In genomic region chr15:96243701-96244100, GRCh38 we compare ENCODE assay signal across 22 cellular contexts.
DNase-seq lines count a peak whose midpoint lies in the region; ATAC-seq and TF ChIP-seq lines count a peak whose summit lies in the region.
"Had no signal": no experiment of that assay in that cellular context is flagged by ENCODE, and none has a peak within 500 bp of the region (broad histone marks: within the 10 kb centered on the region; RNA-seq: fewer than 3 reads in every experiment).

No MANE protein-coding gene starts in this region.

- peak overlapping the region; percentile 53 for H3K27ac Mint-ChIP-seq in Calu3 (ENCODE audit: unreplicated experiment)
- H3K27ac Mint-ChIP-seq in type B pancreatic cell: no peak overlapping the region
- H3K27ac Mint-ChIP-seq: CD4-positive, CD25-positive, alpha-beta regulatory T cell had no signal

- H3K9ac ChIP-seq in trophoblast cell (ENCODE audit: low read length): no peak overlapping the region

- no peaks in the 10 kb centered on the region for H3K27me3 ChIP-seq in trophoblast cell (ENCODE audit: insufficient read depth, low read length)

- no peak overlapping the region for H4K91ac ChIP-seq in trophoblast cell (ENCODE audit: low read depth, low read length)

- no peak overlapping the region for H3K23ac ChIP-seq in trophoblast cell (ENCODE audit: low read length)

- no peak overlapping the region for H3K4ac ChIP-seq in trophoblast cell (ENCODE audit: low read depth, low read length)

- 100% methylated on average over 2 of the region's 4 CpGs for WGBS in trophoblast cell (ENCODE audit: extremely low coverage, insufficient coverage, insufficient read length)

- no peak overlapping the region for H4K12ac ChIP-seq in trophoblast cell (ENCODE audit: low read depth, low read length)

- no peaks in the 10 kb centered on the region for H3K79me1 ChIP-seq in trophoblast cell (ENCODE audit: low read length)

- peak overlapping the region; percentile 50 for H2BK12ac ChIP-seq in trophoblast cell (ENCODE audit: low read length)

- peaks cover 0 to 2% of the 10 kb centered on the region in 2 experiments for H3K4me1 ChIP-seq in trophoblast cell (ENCODE audit: control insufficient read depth in 1 of 2, insufficient read depth in 2 of 2, low read length in 2 of 2)
- H3K4me1 ChIP-seq: BE2C had no signal

- TF ChIP-seq CTCF in Calu3 (IDR thresholded peaks at IDR 0.05; ENCODE audit: unreplicated experiment): no peak
- TF ChIP-seq CTCF in type B pancreatic cell (conservative IDR thresholded peaks at IDR 0.05): no peak

- H3K4me1 Mint-ChIP-seq in Calu3 (ENCODE audit: low read depth, unreplicated experiment) (peaks cover 37% of the 10 kb centered on the region), type B pancreatic cell (ENCODE audit: unreplicated experiment) (no peaks in the 10 kb centered on the region)
- H3K4me1 Mint-ChIP-seq: CD4-positive, CD25-positive, alpha-beta regulatory T cell had no signal

- DNase-seq in Calu3 (no peak), LHCN-M2 (ENCODE audit: low read depth) (peak; percentile 36), fibroblast of gingiva (ENCODE audit: low read depth) (peak; percentile 3), trophoblast cell (no peak), type B pancreatic cell (ENCODE audit: extremely low spot score, unreplicated experiment) (no peak)
- DNase-seq: 8988T; BE2C; CD4-positive, CD25-positive, alpha-beta regulatory T cell; COR-L47; DMS153; GF-D8; NCI-H1105 treated with DMSO at 0.1 percent for 48 hours; NCI-H1694 treated with DMSO at 0.1 percent for 48 hours; NCI-H510A treated with DMSO at 0.1 percent for 48 hours; NCI-H774; PC-3; RPMI8226; SIG-M5 had no signal

- H3K27me3 Mint-ChIP-seq in Calu3 (ENCODE audit: unreplicated experiment) (no peaks in the 10 kb centered on the region), type B pancreatic cell (no peaks in the 10 kb centered on the region)
- H3K27me3 Mint-ChIP-seq: CD4-positive, CD25-positive, alpha-beta regulatory T cell had no signal

- H3K36me3 ChIP-seq in trophoblast cell (ENCODE audit: control insufficient read depth in 1 of 2, insufficient read depth in 2 of 2, low read length in 2 of 2): peaks cover 0 to 2% of the 10 kb centered on the region in 2 experiments
- H3K36me3 ChIP-seq: BE2C had no signal

- no peak overlapping the region for H2AK5ac ChIP-seq in trophoblast cell (ENCODE audit: low read length)

- H3K9me3 Mint-ChIP-seq in Calu3 (ENCODE audit: low read depth, unreplicated experiment) (peaks cover 12% of the 10 kb centered on the region), type B pancreatic cell (peaks cover 5% of the 10 kb centered on the region)

- no peaks in the 10 kb centered on the region for H3K79me2 ChIP-seq in trophoblast cell (ENCODE audit: control insufficient read depth, insufficient read depth, low read length, poor library complexity)

- CTCF ChIA-PET in Calu3 (lab: Charles Lee): interaction anchor here (0.6 kb wide), 1 partner anchor 180 kb away, joined by 3 read pairs; no protein-coding TSS in a partner anchor

- H2AFZ ChIP-seq in trophoblast cell (ENCODE audit: insufficient read depth, low read length, poor library complexity): no peak overlapping the region

- H3K9me3 ChIP-seq in trophoblast cell (ENCODE audit: insufficient read depth, low read depth, low read length): no peaks in the 10 kb centered on the region

- no peak overlapping the region for H2BK120ac ChIP-seq in trophoblast cell (ENCODE audit: insufficient read depth, low read length, poor library complexity)

- no peak overlapping the region for H3K18ac ChIP-seq in trophoblast cell (ENCODE audit: low read length)

- H3K36me3 Mint-ChIP-seq in Calu3 (ENCODE audit: insufficient read depth, unreplicated experiment): peaks cover 20% of the 10 kb centered on the region
- peaks cover 18% of the 10 kb centered on the region for H3K36me3 Mint-ChIP-seq in type B pancreatic cell
- H3K36me3 Mint-ChIP-seq: CD4-positive, CD25-positive, alpha-beta regulatory T cell had no signal

- H3K4me3 Mint-ChIP-seq in Calu3 (ENCODE audit: low read depth, unreplicated experiment) (no peak overlapping the region), type B pancreatic cell (no peak overlapping the region)
- H3K4me3 Mint-ChIP-seq: CD4-positive, CD25-positive, alpha-beta regulatory T cell had no signal

- H2BK5ac ChIP-seq in trophoblast cell (ENCODE audit: low read depth, low read length, poor library complexity): no peak overlapping the region

- intact Hi-C loops in Calu3 (cut with micrococcal nuclease; ENCODE audit: unreplicated experiment): no loop called here

- H3K14ac ChIP-seq in trophoblast cell (ENCODE audit: low read length): no peak overlapping the region

- H3K4me3 ChIP-seq in trophoblast cell (ENCODE audit: low read depth, low read length): no peak overlapping the region

- BruUV-seq in Calu3 (replicated peaks; lab: Mats Ljungman, UMichigan): no TSS peak

- peak overlapping the region; percentile 48 for H4K8ac ChIP-seq in trophoblast cell (ENCODE audit: low read depth, low read length)

- no peak overlapping the region for H3K27ac ChIP-seq in trophoblast cell (ENCODE audit: low read depth, low read length)

- no peak for ATAC-seq in HG02840 (IDR thresholded peaks at IDR 0.05; ENCODE audit: low FRiP score, unreplicated experiment)
- ATAC-seq in esophagus mucosa: no peak
- no peak for ATAC-seq in GM21825 (IDR thresholded peaks at IDR 0.05; ENCODE audit: unreplicated experiment)
- ATAC-seq: PC-3, SK-N-SH treated with all-trans-retinoic acid at 6 μM for 48 hours had no signal

- peak overlapping the region; percentile 20 for H3K4me2 ChIP-seq in trophoblast cell (ENCODE audit: low read length)

Comparison
In these comparisons a context has a peak if more than half of its experiments do, and no peak if none do; other contexts are left out.
1. DNase-seq: peak in LHCN-M2 (single experiment) and fibroblast of gingiva (single experiment); none in Calu3 (single experiment), trophoblast cell (0 of 2) and type B pancreatic cell (single experiment).